ENCODE assay signal across 8 cellular contexts in genomic region chr3:51386159-51386851, GRCh38. TPM values are rescaled to one million over a fixed set of nuclear protein-coding genes. Genes with fewer than 3 reads are reported as not detected.
DNase-seq lines count a peak whose midpoint lies in the region; ATAC-seq, FAIRE-seq and TF ChIP-seq lines count a peak whose summit lies in the region.

No MANE protein-coding gene starts in this region.

- 35% methylated on average over 8 of the region's 8 CpGs for WGBS in suprapubic skin

- H3K27ac Mint-ChIP-seq in activated CD4-positive, alpha-beta T cell treated with anti-CD3 and anti-CD28 coated beads, Interleukin-2, amount 10 ng/mL, durations not matched to agents 24 days and 14 days: peak overlapping the region; percentile 97
- peak overlapping the region; percentile 88 for H3K27ac Mint-ChIP-seq in activated T-helper 2 cell treated with anti-CD3 and anti-CD28 coated beads, Interferon-gamma antibody, Interleukin-2, Interleukin-4, amounts not matched to agents 10 μg/mL and 5 μg/mL and 100 μg/mL, durations not matched to agents 14 hours and 24 hours and 36 hours
- peak overlapping the region; percentile 94 to 99 (median 98) for H3K27ac Mint-ChIP-seq in immature natural killer cell

- peaks cover 45% of the 10 kb centered on the region for H3K36me3 Mint-ChIP-seq in activated CD4-positive, alpha-beta T cell treated with anti-CD3 and anti-CD28 coated beads, Interleukin-2, amount 10 ng/mL, durations not matched to agents 24 days and 14 days (ENCODE audit: low read depth)
- H3K36me3 Mint-ChIP-seq in activated T-helper 2 cell treated with anti-CD3 and anti-CD28 coated beads, Interferon-gamma antibody, Interleukin-2, Interleukin-4, amounts not matched to agents 10 μg/mL and 5 μg/mL and 100 μg/mL, durations not matched to agents 14 hours and 24 hours and 36 hours (ENCODE audit: low read depth): peaks cover 60% of the 10 kb centered on the region
- peaks cover 0 to 15% (median 12%) of the 10 kb centered on the region in 3 donors for H3K36me3 Mint-ChIP-seq in immature natural killer cell

- peak overlapping the region; percentile 50 for H3K27ac ChIP-seq in suprapubic skin

- no peaks in the 10 kb centered on the region for H3K9me3 ChIP-seq in suprapubic skin

- FAIRE-seq in frontal cortex (lab: Jason Lieb, UNC): no peak

- peaks cover 47% of the 10 kb centered on the region for H3K4me1 Mint-ChIP-seq in activated CD4-positive, alpha-beta T cell treated with anti-CD3 and anti-CD28 coated beads, Interleukin-2, amount 10 ng/mL, durations not matched to agents 24 days and 14 days
- H3K4me1 Mint-ChIP-seq in activated T-helper 2 cell treated with anti-CD3 and anti-CD28 coated beads, Interferon-gamma antibody, Interleukin-2, Interleukin-4, amounts not matched to agents 10 μg/mL and 5 μg/mL and 100 μg/mL, durations not matched to agents 14 hours and 24 hours and 36 hours (ENCODE audit: low read depth): peaks cover 49% of the 10 kb centered on the region
- H3K4me1 Mint-ChIP-seq in immature natural killer cell: peaks cover 63 to 68% of the 10 kb centered on the region in 2 donors

- peaks cover 15% of the 10 kb centered on the region for H3K36me3 ChIP-seq in suprapubic skin

- no peak for TF ChIP-seq CTCF in suprapubic skin (IDR thresholded peaks at IDR 0.05)

- peaks cover 64% of the 10 kb centered on the region for H3K4me1 ChIP-seq in suprapubic skin

- TF ChIP-seq EP300 in suprapubic skin (IDR thresholded peaks at IDR 0.05): no peak

- H3K9me3 Mint-ChIP-seq in activated CD4-positive, alpha-beta T cell treated with anti-CD3 and anti-CD28 coated beads, Interleukin-2, amount 10 ng/mL, durations not matched to agents 24 days and 14 days: no peaks in the 10 kb centered on the region
- no peaks in the 10 kb centered on the region for H3K9me3 Mint-ChIP-seq in activated T-helper 2 cell treated with anti-CD3 and anti-CD28 coated beads, Interferon-gamma antibody, Interleukin-2, Interleukin-4, amounts not matched to agents 10 μg/mL and 5 μg/mL and 100 μg/mL, durations not matched to agents 14 hours and 24 hours and 36 hours
- no peaks in the 10 kb centered on the region for H3K9me3 Mint-ChIP-seq in immature natural killer cell

- H3K27me3 ChIP-seq in suprapubic skin: no peaks in the 10 kb centered on the region

- no peaks in the 10 kb centered on the region for H3K27me3 Mint-ChIP-seq in activated CD4-positive, alpha-beta T cell treated with anti-CD3 and anti-CD28 coated beads, Interleukin-2, amount 10 ng/mL, durations not matched to agents 24 days and 14 days
- no peaks in the 10 kb centered on the region for H3K27me3 Mint-ChIP-seq in activated T-helper 2 cell treated with anti-CD3 and anti-CD28 coated beads, Interferon-gamma antibody, Interleukin-2, Interleukin-4, amounts not matched to agents 10 μg/mL and 5 μg/mL and 100 μg/mL, durations not matched to agents 14 hours and 24 hours and 36 hours (ENCODE audit: low read depth)
- peaks cover 9 to 23% (median 16%) of the 10 kb centered on the region in 3 donors for H3K27me3 Mint-ChIP-seq in immature natural killer cell (ENCODE audit: low read depth in 3 of 3)

- peak overlapping the region; percentile 95 for H3K4me3 Mint-ChIP-seq in activated CD4-positive, alpha-beta T cell treated with anti-CD3 and anti-CD28 coated beads, Interleukin-2, amount 10 ng/mL, durations not matched to agents 24 days and 14 days
- H3K4me3 Mint-ChIP-seq in activated T-helper 2 cell treated with anti-CD3 and anti-CD28 coated beads, Interferon-gamma antibody, Interleukin-2, Interleukin-4, amounts not matched to agents 10 μg/mL and 5 μg/mL and 100 μg/mL, durations not matched to agents 14 hours and 24 hours and 36 hours (ENCODE audit: low read depth): peak overlapping the region; percentile 96
- H3K4me3 Mint-ChIP-seq in immature natural killer cell: peak overlapping the region; percentile 88 to 99 (median 99)

- intact Hi-C loops in activated CD4-positive, alpha-beta T cell treated with anti-CD3 and anti-CD28 coated beads, Interleukin-2, amount 10 ng/mL, durations not matched to agents 24 days and 14 days (cut with micrococcal nuclease): loop anchor here (5.0 to 10.0 kb wide), 2 partner anchors 408 to 1029 kb away; partner anchors contain the start of gene TMEM115
- intact Hi-C loops in activated T-helper 2 cell treated with anti-CD3 and anti-CD28 coated beads, Interferon-gamma antibody, Interleukin-2, Interleukin-4, amounts not matched to agents 10 μg/mL and 5 μg/mL and 100 μg/mL, durations not matched to agents 14 hours and 24 hours and 36 hours (cut with micrococcal nuclease): loop anchor here (10.0 kb wide), 1 partner anchor 1032 kb away; the partner anchor contains the start of genes CYB561D2, NPRL2 and TMEM115

- H3K4me3 ChIP-seq in suprapubic skin: peak overlapping the region; percentile 75

- no peak for TF ChIP-seq POLR2A in suprapubic skin (IDR thresholded peaks at IDR 0.05)

- no peak for DNase-seq in activated CD4-positive, alpha-beta T cell treated with anti-CD3 and anti-CD28 coated beads, Interleukin-2, amount 10 ng/mL, durations not matched to agents 24 days and 14 days
- DNase-seq in activated CD4-positive, alpha-beta T cell treated with anti-CD3 and anti-CD28 coated beads for 1 hour: no peak
- no peak for DNase-seq in activated T-helper 2 cell treated with anti-CD3 and anti-CD28 coated beads, Interferon-gamma antibody, Interleukin-2, Interleukin-4, amounts not matched to agents 10 μg/mL and 5 μg/mL and 100 μg/mL, durations not matched to agents 14 hours and 24 hours and 36 hours (ENCODE audit: low spot score)
- DNase-seq in immature natural killer cell (no peak), suprapubic skin (ENCODE audit: low spot score in 2 of 2) (no peak), frontal cortex (ENCODE audit: low spot score in 2 of 2) (no peak), foreskin melanocyte (no peak)

- ATAC-seq in GM21786 (IDR thresholded peaks at IDR 0.05; ENCODE audit: unreplicated experiment): no peak

RNA-seq across cellular contexts. Expression of gene MANF, which starts 1.2 kb away (rescaled TPM):
- total RNA-seq in activated CD4-positive, alpha-beta T cell treated with anti-CD3 and anti-CD28 coated beads, Interleukin-2, amount 10 ng/mL, durations not matched to agents 24 days and 14 days: 218 and 229 TPM in 2 replicates
- total RNA-seq in activated T-helper 2 cell treated with anti-CD3 and anti-CD28 coated beads, Interferon-gamma antibody, Interleukin-2, Interleukin-4, amounts not matched to agents 10 μg/mL and 5 μg/mL and 100 μg/mL, durations not matched to agents 14 hours and 24 hours and 36 hours: 235 and 238 TPM in 2 replicates
- polyA plus RNA-seq in immature natural killer cell: 100 to 1,000 TPM in 1 of 3 donors, 10 to 100 TPM in 2; 58.7 to 109 (median 82.4) TPM
- total RNA-seq in suprapubic skin: 10 to 100 TPM; 21.7 to 64.0 (median 52.8) TPM
- total RNA-seq in frontal cortex: 33.8 TPM

RNA-seq across cellular contexts. Expression of gene RBM15B, which starts 4.8 kb away (rescaled TPM):
- 37.7 and 38.3 TPM in 2 replicates for total RNA-seq in activated CD4-positive, alpha-beta T cell treated with anti-CD3 and anti-CD28 coated beads, Interleukin-2, amount 10 ng/mL, durations not matched to agents 24 days and 14 days
- total RNA-seq in activated T-helper 2 cell treated with anti-CD3 and anti-CD28 coated beads, Interferon-gamma antibody, Interleukin-2, Interleukin-4, amounts not matched to agents 10 μg/mL and 5 μg/mL and 100 μg/mL, durations not matched to agents 14 hours and 24 hours and 36 hours: 36.1 and 37.4 TPM in 2 replicates
- polyA plus RNA-seq in immature natural killer cell: 10 to 100 TPM; 10.3 to 12.1 (median 11.3) TPM
- total RNA-seq in suprapubic skin (10 to 100 TPM; 33.6 to 50.9 (median 41.7) TPM), frontal cortex (31.0 TPM)
